Comparison of ENCODE assay signal across 8 cellular contexts in genomic region chr7:149422914-149423285, GRCh38. TPM values are rescaled to one million over a fixed set of nuclear protein-coding genes. Genes with fewer than 3 reads are reported as not detected.
A peak's percentile ranks its signal among the peaks of the same experiment; 100 is the strongest.
DNase-seq lines count a peak whose midpoint lies in the region; ATAC-seq and TF ChIP-seq lines count a peak whose summit lies in the region.

No MANE protein-coding gene starts in this region.

- H3K4me3 ChIP-seq in AG09309 (ENCODE audit: control insufficient read depth, low read depth, low read length), result peak overlapping the region; percentile 21
- peak overlapping the region; percentile 86 for H3K4me3 ChIP-seq in GM23338
- peak overlapping the region in 9 of 10 donors; percentile 37 to 62 (median 56) for H3K4me3 ChIP-seq in heart right ventricle

- no peaks in the 10 kb centered on the region for H3K36me3 ChIP-seq in GM23338 (ENCODE audit: insufficient read depth)
- H3K36me3 ChIP-seq in heart right ventricle, result no peaks in the 10 kb centered on the region

- no peaks in the 10 kb centered on the region for H3K79me2 ChIP-seq in GM23338 (replicated peaks; ENCODE audit: insufficient read depth)

- H3K4me1 Mint-ChIP-seq in GM23338, result peaks cover 8% of the 10 kb centered on the region

- peak overlapping the region; percentile 97 for H3K4me2 ChIP-seq in GM23338

- H4K20me1 ChIP-seq in GM23338 (replicated peaks; ENCODE audit: insufficient read depth), result no peaks in the 10 kb centered on the region

- H3K27ac ChIP-seq in GM23338 (ENCODE audit: low read depth) (no peak overlapping the region), heart right ventricle (peak overlapping the region in 8 of 10 donors; percentile 20 to 78 (median 34))

- peaks cover 8% of the 10 kb centered on the region; the same call in 1 of the 2 replicates for H3K4me1 ChIP-seq in GM23338 (ENCODE audit: insufficient read depth)
- peaks cover 0 to 19% (median 12%) of the 10 kb centered on the region in 9 donors for H3K4me1 ChIP-seq in heart right ventricle

- H3K9me3 ChIP-seq in heart right ventricle, result no peaks in the 10 kb centered on the region

- peak overlapping the region; percentile 99 for H2AFZ ChIP-seq in GM23338

- intact Hi-C loops in heart right ventricle (cut with DNase I), result loop anchor here in 6 of 10 donors (5.0 to 10.0 kb wide), 5 partner anchors 72 to 168 kb away; partner anchors contain the start of genes ZNF746 (in 3 of the 6) and ZNF783 (in 1 of the 6)

- H3K9me3 Mint-ChIP-seq in GM23338, result no peaks in the 10 kb centered on the region; the same call in 2 of the 3 replicates

- H3F3A ChIP-seq in GM23338 (replicated peaks; ENCODE audit: low read depth), result 0 out of 2 replicates have a peak, but pooled peaks cover 2% of the 10 kb centered on the region

- H3K27ac Mint-ChIP-seq in GM23338, result no peak overlapping the region

- no peaks in the 10 kb centered on the region for H3K36me3 Mint-ChIP-seq in GM23338 (ENCODE audit: low read depth)

- H3K27me3 Mint-ChIP-seq in GM23338 (ENCODE audit: insufficient read depth, low read depth, poor library complexity), result peaks cover 14% of the 10 kb centered on the region

- TF ChIP-seq CTCF in AG09309 (IDR thresholded peaks at IDR 0.05; ENCODE audit: control insufficient read depth, insufficient read depth, low read depth, low read length, missing control alignments), result no peak
- no peak for TF ChIP-seq CTCF in GM23338 (conservative IDR thresholded peaks at IDR 0.05; ENCODE audit: low read depth in 2 of 2)
- TF ChIP-seq CTCF in heart right ventricle (IDR thresholded peaks at IDR 0.05), result no peak

- no peaks in the 10 kb centered on the region for H3K9me2 ChIP-seq in GM23338 (ENCODE audit: insufficient read depth)

- H3K4me3 Mint-ChIP-seq in GM23338, result peak overlapping the region; percentile 72

- H3K27me3 ChIP-seq in GM23338 (ENCODE audit: insufficient read depth) (peaks cover 25% of the 10 kb centered on the region), heart right ventricle (peaks cover 0 to 9% (median 0%) of the 10 kb centered on the region in 7 donors)

- ATAC-seq in GM23338 (peak; percentile 30), heart right ventricle (peak; percentile 18 to 73 (median 37)), GM19035 (IDR thresholded peaks at IDR 0.05; ENCODE audit: unreplicated experiment) (no peak)

- 5 to 9% methylated on average over 33 to 34 of the region's 34 CpGs for WGBS in heart right ventricle, 2 donors

- DNase-seq in AG09309 (ENCODE audit: low read depth) (no peak), GM23338 (ENCODE audit: low spot score) (peak; percentile 49), activated T-cell treated with anti-CD3 and anti-CD28 coated beads for 4 hours (peak; percentile 21), heart right ventricle (peak in 1 of 2 donors; percentile 43), GOT3 (lab: John Stamatoyannopoulos, UW) (no peak), OCI-M1 (lab: John Stamatoyannopoulos, UW) (no peak)
- peak; percentile 42 for DNase-seq in stimulated activated CD4-positive, alpha-beta T cell treated with anti-CD3 and anti-CD28 coated beads, Interleukin-12 subunit alpha, Interleukin-12 subunit beta, amount 100 ng/mL, for 4 hours

TF ChIP-seq in GM23338, 12 proteins besides CTCF, POLR2A, EP300 and RAD21 (continues in another document):
- TF ChIP-seq, protein P1, sequence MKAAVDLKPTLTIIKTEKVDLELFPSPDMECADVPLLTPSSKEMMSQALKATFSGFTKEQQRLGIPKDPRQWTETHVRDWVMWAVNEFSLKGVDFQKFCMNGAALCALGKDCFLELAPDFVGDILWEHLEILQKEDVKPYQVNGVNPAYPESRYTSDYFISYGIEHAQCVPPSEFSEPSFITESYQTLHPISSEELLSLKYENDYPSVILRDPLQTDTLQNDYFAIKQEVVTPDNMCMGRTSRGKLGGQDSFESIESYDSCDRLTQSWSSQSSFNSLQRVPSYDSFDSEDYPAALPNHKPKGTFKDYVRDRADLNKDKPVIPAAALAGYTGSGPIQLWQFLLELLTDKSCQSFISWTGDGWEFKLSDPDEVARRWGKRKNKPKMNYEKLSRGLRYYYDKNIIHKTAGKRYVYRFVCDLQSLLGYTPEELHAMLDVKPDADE (IDR thresholded peaks at IDR 0.05), result no peak
- TF ChIP-seq EZH2phosphoT487 (IDR thresholded peaks at IDR 0.05; ENCODE audit: unreplicated experiment) (no peak), POLR2AphosphoS5 (IDR thresholded peaks at IDR 0.05; ENCODE audit: low read depth) (no peak), ZNF114 (CRISPR knock-in tag; IDR thresholded peaks at IDR 0.05) (no peak), NANOG (IDR thresholded peaks at IDR 0.05; ENCODE audit: borderline replicate concordance) (no peak), JUNB (IDR thresholded peaks at IDR 0.05; ENCODE audit: unreplicated experiment) (no peak), EZH2 (IDR thresholded peaks at IDR 0.05; ENCODE audit: low read depth, unreplicated experiment) (no peak)
- TF ChIP-seq, protein P2, sequence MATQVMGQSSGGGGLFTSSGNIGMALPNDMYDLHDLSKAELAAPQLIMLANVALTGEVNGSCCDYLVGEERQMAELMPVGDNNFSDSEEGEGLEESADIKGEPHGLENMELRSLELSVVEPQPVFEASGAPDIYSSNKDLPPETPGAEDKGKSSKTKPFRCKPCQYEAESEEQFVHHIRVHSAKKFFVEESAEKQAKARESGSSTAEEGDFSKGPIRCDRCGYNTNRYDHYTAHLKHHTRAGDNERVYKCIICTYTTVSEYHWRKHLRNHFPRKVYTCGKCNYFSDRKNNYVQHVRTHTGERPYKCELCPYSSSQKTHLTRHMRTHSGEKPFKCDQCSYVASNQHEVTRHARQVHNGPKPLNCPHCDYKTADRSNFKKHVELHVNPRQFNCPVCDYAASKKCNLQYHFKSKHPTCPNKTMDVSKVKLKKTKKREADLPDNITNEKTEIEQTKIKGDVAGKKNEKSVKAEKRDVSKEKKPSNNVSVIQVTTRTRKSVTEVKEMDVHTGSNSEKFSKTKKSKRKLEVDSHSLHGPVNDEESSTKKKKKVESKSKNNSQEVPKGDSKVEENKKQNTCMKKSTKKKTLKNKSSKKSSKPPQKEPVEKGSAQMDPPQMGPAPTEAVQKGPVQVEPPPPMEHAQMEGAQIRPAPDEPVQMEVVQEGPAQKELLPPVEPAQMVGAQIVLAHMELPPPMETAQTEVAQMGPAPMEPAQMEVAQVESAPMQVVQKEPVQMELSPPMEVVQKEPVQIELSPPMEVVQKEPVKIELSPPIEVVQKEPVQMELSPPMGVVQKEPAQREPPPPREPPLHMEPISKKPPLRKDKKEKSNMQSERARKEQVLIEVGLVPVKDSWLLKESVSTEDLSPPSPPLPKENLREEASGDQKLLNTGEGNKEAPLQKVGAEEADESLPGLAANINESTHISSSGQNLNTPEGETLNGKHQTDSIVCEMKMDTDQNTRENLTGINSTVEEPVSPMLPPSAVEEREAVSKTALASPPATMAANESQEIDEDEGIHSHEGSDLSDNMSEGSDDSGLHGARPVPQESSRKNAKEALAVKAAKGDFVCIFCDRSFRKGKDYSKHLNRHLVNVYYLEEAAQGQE (IDR thresholded peaks at IDR 0.05; ENCODE audit: unreplicated experiment), result no peak

RNA-seq across cellular contexts. Expression of gene ZNF777, which starts 38.0 kb away (rescaled TPM):
- 5.2 and 7.9 TPM in 2 replicates for total RNA-seq in GM23338 (2014; rRNA removed; shearing (Covaris generic))
- 2.8 and 3.2 TPM in 2 replicates for polyA plus RNA-seq in GM23338 (2016; fragmentation: Nextera tagmentation; extraction: Ambion mirVana)
- total RNA-seq in heart right ventricle, result 1 to 10 TPM; 6.8 to 9.1 (median 8.0) TPM
- polyA plus RNA-seq in heart right ventricle, result 1 to 10 TPM; 6.1 to 6.7 TPM

Comparison
In these comparisons a context has a peak if more than half of its experiments do, and no peak if none do; other contexts are left out.
1. DNase-seq: peak in GM23338 (single experiment), activated T-cell treated with anti-CD3 and anti-CD28 coated beads for 4 hours (single experiment) and stimulated activated CD4-positive, alpha-beta T cell treated with anti-CD3 and anti-CD28 coated beads, Interleukin-12 subunit alpha, Interleukin-12 subunit beta, amount 100 ng/mL, for 4 hours (single experiment); none in AG09309 (single experiment), GOT3 (single experiment) and OCI-M1 (single experiment).
2. H3K4me3 ChIP-seq: peak in every context shown above with its lines; median percentile 86 in GM23338; 56 in heart right ventricle; 21 in AG09309.